8 cellular contexts compared by ENCODE assay signal in the genomic region with DNA sequence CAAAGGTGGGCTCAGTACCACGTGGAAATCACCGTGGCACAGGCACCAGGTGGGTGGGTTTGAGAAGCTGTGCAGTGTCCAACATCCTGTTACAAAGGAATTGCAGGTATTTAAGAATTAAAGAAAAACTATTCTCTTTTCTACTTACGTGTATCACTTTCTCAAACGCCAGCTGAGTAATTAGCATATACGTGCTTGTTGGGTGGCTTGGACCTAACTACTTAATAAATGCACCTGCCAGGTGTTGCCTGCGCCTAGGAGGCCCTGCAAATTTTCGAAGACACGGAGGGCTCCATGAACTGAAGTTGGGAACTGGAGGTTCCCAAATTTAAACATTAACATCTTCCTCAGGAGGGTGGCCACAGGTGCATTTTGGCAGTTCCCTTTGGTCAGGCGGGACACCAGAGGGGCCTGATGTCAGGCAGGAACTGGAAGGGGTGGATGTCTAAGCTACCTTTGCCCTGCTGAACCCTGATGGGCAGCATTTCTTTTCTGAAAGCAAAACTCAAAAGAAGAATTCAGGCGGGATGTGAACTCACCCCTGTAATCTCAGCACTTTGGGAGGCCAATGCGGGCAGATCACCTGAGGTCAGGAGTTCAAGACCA.
A peak's percentile ranks its signal among the peaks of the same experiment; 100 is the strongest.
DNase-seq lines count a peak whose midpoint lies in the region; ATAC-seq and TF ChIP-seq lines count a peak whose summit lies in the region.

No MANE protein-coding gene starts in this region.

- intact Hi-C loops in heart left ventricle (cut with DNase I) (loop anchor here in 9 of 10 donors (2.0 to 10.0 kb wide), 10 partner anchors 37 to 88 kb away; a partner anchor contains a TSS), cardiac septum (cut with DNase I) (loop anchor here (5.0 to 10.0 kb wide), 3 partner anchors 57 to 349 kb away; a partner anchor contains a TSS), tibial artery (cut with DNase I; ENCODE audit: low total_unique reads) (loop anchor here (5.0 kb wide), 1 partner anchor 52 kb away; no protein-coding TSS in a partner anchor), adrenal gland (cut with DNase I) (loop anchor here (10.0 kb wide), 3 partner anchors 49 to 169 kb away; no protein-coding TSS in a partner anchor)

- H3K27me3 ChIP-seq in heart left ventricle: peaks cover 0 to 4% (median 0%) of the 10 kb centered on the region in 9 donors
- H3K27me3 ChIP-seq in tibial artery: no peaks in the 10 kb centered on the region
- H3K27me3 ChIP-seq in adrenal gland: no peaks in the 10 kb centered on the region

- peaks cover 0 to 14% (median 5%) of the 10 kb centered on the region in 12 donors for H3K4me1 ChIP-seq in heart left ventricle
- peaks cover 0 to 12% (median 7%) of the 10 kb centered on the region in 4 donors for H3K4me1 ChIP-seq in tibial artery
- peaks cover 0 to 11% of the 10 kb centered on the region in 2 donors for H3K4me1 ChIP-seq in adrenal gland (replicated peaks in 1 of 2)

- peak in 1 of 12 donors; percentile 7 for TF ChIP-seq CTCF in heart left ventricle (IDR thresholded peaks at IDR 0.05)
- TF ChIP-seq CTCF in tibial artery (IDR thresholded peaks at IDR 0.05): no peak
- TF ChIP-seq CTCF in adrenal gland (IDR thresholded peaks at IDR 0.05): no peak
- no peak for TF ChIP-seq CTCF in GM10266 (IDR thresholded peaks at IDR 0.05; ENCODE audit: control insufficient read depth, insufficient read depth, low read depth, missing control alignments)

- no peak for DNase-seq in heart left ventricle
- DNase-seq in cardiac septum (ENCODE audit: low spot score): no peak
- DNase-seq in SK-N-MC (ENCODE audit: low read depth, low spot score): no peak
- no peak for DNase-seq in tibial artery
- DNase-seq in adrenal gland: no peak
- no peak for DNase-seq in GM10266 (ENCODE audit: extremely low spot score)

- 46 to 51% (median 47%) methylated on average over 10 to 11 of the region's 11 CpGs for WGBS in heart left ventricle, 4 donors
- 39 to 51% (median 44%) methylated on average over 9 to 11 of the region's 11 CpGs for WGBS in adrenal gland, 4 donors

- no peaks in the 10 kb centered on the region for H3K36me3 ChIP-seq in heart left ventricle
- H3K36me3 ChIP-seq in SK-N-MC (ENCODE audit: insufficient read depth, low read length): no peaks in the 10 kb centered on the region
- H3K36me3 ChIP-seq in tibial artery: no peaks in the 10 kb centered on the region
- no peaks in the 10 kb centered on the region for H3K36me3 ChIP-seq in adrenal gland (replicated peaks in 1 of 2)

- no peaks in the 10 kb centered on the region for H3K9me3 ChIP-seq in heart left ventricle
- no peaks in the 10 kb centered on the region for H3K9me3 ChIP-seq in SK-N-MC (ENCODE audit: low read depth, low read length)
- H3K9me3 ChIP-seq in iPS-18c (ENCODE audit: control insufficient read depth, insufficient read depth, low read length): no peaks in the 10 kb centered on the region
- no peaks in the 10 kb centered on the region for H3K9me3 ChIP-seq in tibial artery
- H3K9me3 ChIP-seq in adrenal gland (replicated peaks in 1 of 3): no peaks in the 10 kb centered on the region

- peak overlapping the region in 1 of 12 donors; percentile 90 for H3K27ac ChIP-seq in heart left ventricle
- H3K27ac ChIP-seq in SK-N-MC: no peak overlapping the region
- no peak overlapping the region for H3K27ac ChIP-seq in tibial artery
- no peak overlapping the region for H3K27ac ChIP-seq in adrenal gland

- H3K9ac ChIP-seq in SK-N-MC (ENCODE audit: insufficient read length): no peak overlapping the region

- peak overlapping the region in 8 of 12 donors; percentile 64 to 79 (median 71) for H3K4me3 ChIP-seq in heart left ventricle
- peak overlapping the region; percentile 92 for H3K4me3 ChIP-seq in SK-N-MC
- H3K4me3 ChIP-seq in iPS-18c (ENCODE audit: insufficient read depth, low read depth, low read length): 0 out of 2 replicates have a peak overlapping the region, but pooled peaks have one; percentile 86
- peak overlapping the region; percentile 58 to 78 for H3K4me3 ChIP-seq in tibial artery
- H3K4me3 ChIP-seq in adrenal gland: peak overlapping the region in 1 of 4 donors; percentile 86

- ATAC-seq in heart left ventricle: no peak
- ATAC-seq in HG03469 (IDR thresholded peaks at IDR 0.05; ENCODE audit: unreplicated experiment): no peak

- TF ChIP-seq POLR2A in heart left ventricle (IDR thresholded peaks at IDR 0.05) (no peak), adrenal gland (IDR thresholded peaks at IDR 0.05) (no peak)
